ENCODE assay signal across 15 cellular contexts in genomic region chr12:46354111-46354798, GRCh38. TPM values are rescaled to one million over a fixed set of nuclear protein-coding genes. Genes with fewer than 3 reads are reported as not detected.
DNase-seq lines count a peak whose midpoint lies in the region; ATAC-seq, FAIRE-seq and TF ChIP-seq lines count a peak whose summit lies in the region.
"Had no signal": no experiment of that assay in that cellular context is flagged by ENCODE, and none has a peak within 500 bp of the region (broad histone marks: within the 10 kb centered on the region; RNA-seq: fewer than 3 reads in every experiment).

No MANE protein-coding gene starts in this region.

- H3K4me1 Mint-ChIP-seq in activated CD8-positive, alpha-beta memory T cell treated with anti-CD3 and anti-CD28 coated beads, Interleukin-2, amount 10 ng/mL, durations not matched to agents 7 days and 5 days = peaks cover 23% of the 10 kb centered on the region
- peaks cover 6% of the 10 kb centered on the region for H3K4me1 Mint-ChIP-seq in osteocyte (ENCODE audit: unreplicated experiment)

- H3K4me1 ChIP-seq in esophagus squamous epithelium = peaks cover 0 to 28% (median 5%) of the 10 kb centered on the region in 3 donors

- H3K9me3 Mint-ChIP-seq in activated CD8-positive, alpha-beta memory T cell treated with anti-CD3 and anti-CD28 coated beads, Interleukin-2, amount 10 ng/mL, durations not matched to agents 7 days and 5 days (ENCODE audit: low read depth) = peaks cover 4% of the 10 kb centered on the region
- H3K9me3 Mint-ChIP-seq in osteocyte (ENCODE audit: unreplicated experiment) = no peaks in the 10 kb centered on the region

- CTCF ChIA-PET in activated CD8-positive, alpha-beta memory T cell treated with anti-CD3 and anti-CD28 coated beads, Interleukin-2, amount 10 ng/mL, durations not matched to agents 7 days and 5 days (lab: Charles Lee) = interaction anchor here (0.7 to 1.4 kb wide), 4 partner anchors 33 to 327 kb away, joined by 3 to 4 read pairs (median 4); no protein-coding TSS in a partner anchor

- peak; percentile 41 for ATAC-seq in activated CD8-positive, alpha-beta memory T cell treated with anti-CD3 and anti-CD28 coated beads, Interleukin-2, amount 10 ng/mL, durations not matched to agents 7 days and 5 days

- DNase-seq in activated CD8-positive, alpha-beta memory T cell treated with anti-CD3 and anti-CD28 coated beads, Interleukin-2, amount 10 ng/mL, durations not matched to agents 7 days and 5 days = no peak
- no peak for DNase-seq in activated CD8-positive, alpha-beta memory T cell treated with anti-CD3 and anti-CD28 coated beads for 24 hours
- DNase-seq in NAMALWA (ENCODE audit: low spot score) (peak; percentile 23), cerebellar cortex (ENCODE audit: low spot score) (peak; percentile 15), osteocyte (ENCODE audit: extremely low spot score, unreplicated experiment) (no peak), NCI-H446 (lab: John Stamatoyannopoulos, UW) (no peak), RCC 7860 (ENCODE audit: low spot score) (no peak), esophagus squamous epithelium (lab: John Stamatoyannopoulos, UW) (no peak)
- DNase-seq: activated CD4-positive, alpha-beta T cell treated with anti-CD3 and anti-CD28 coated beads for 4 hours; dorsolateral prefrontal cortex; midbrain; NCI-H2107; SHP77; sigmoid colon had no signal

- H3K27ac Mint-ChIP-seq in activated CD8-positive, alpha-beta memory T cell treated with anti-CD3 and anti-CD28 coated beads, Interleukin-2, amount 10 ng/mL, durations not matched to agents 7 days and 5 days = peak overlapping the region; percentile 58
- no peak overlapping the region for H3K27ac Mint-ChIP-seq in osteocyte (ENCODE audit: unreplicated experiment)

- no peak for TF ChIP-seq POLR2A in esophagus squamous epithelium (IDR thresholded peaks at IDR 0.05)

- intact Hi-C loops in esophagus squamous epithelium (cut with DNase I) = loop anchor here (10.0 kb wide), 1 partner anchor 229 kb away; no protein-coding TSS in a partner anchor

- H3K4me3 Mint-ChIP-seq in activated CD8-positive, alpha-beta memory T cell treated with anti-CD3 and anti-CD28 coated beads, Interleukin-2, amount 10 ng/mL, durations not matched to agents 7 days and 5 days = no peak overlapping the region
- H3K4me3 Mint-ChIP-seq in osteocyte (ENCODE audit: unreplicated experiment) = no peak overlapping the region

- no peaks in the 10 kb centered on the region for H3K9me3 ChIP-seq in esophagus squamous epithelium
- H3K9me3 ChIP-seq: sigmoid colon had no signal

- TF ChIP-seq CTCF in osteocyte (IDR thresholded peaks at IDR 0.05) (peak; percentile 14), esophagus squamous epithelium (IDR thresholded peaks at IDR 0.05) (peak in 1 of 6 experiments; percentile 13)

- no peaks in the 10 kb centered on the region for H3K27me3 ChIP-seq in esophagus squamous epithelium
- H3K27me3 ChIP-seq: dorsolateral prefrontal cortex, sigmoid colon had no signal

- FAIRE-seq in RCC 7860 (lab: Jason Lieb, UNC) = no peak
- FAIRE-seq: G401.6 had no signal

- 70 to 73% methylated on average over 5 of the region's 5 CpGs for WGBS in esophagus squamous epithelium, 2 donors

- peaks cover 0 to 12% (median 0%) of the 10 kb centered on the region in 3 donors for H3K36me3 ChIP-seq in esophagus squamous epithelium

- H3K4me3 ChIP-seq in esophagus squamous epithelium = no peak overlapping the region
- H3K4me3 ChIP-seq: dorsolateral prefrontal cortex, sigmoid colon had no signal

- H3K36me3 Mint-ChIP-seq in activated CD8-positive, alpha-beta memory T cell treated with anti-CD3 and anti-CD28 coated beads, Interleukin-2, amount 10 ng/mL, durations not matched to agents 7 days and 5 days = peaks cover 9% of the 10 kb centered on the region
- H3K36me3 Mint-ChIP-seq in osteocyte (ENCODE audit: unreplicated experiment) = peaks cover 8% of the 10 kb centered on the region

- H3K27me3 Mint-ChIP-seq in activated CD8-positive, alpha-beta memory T cell treated with anti-CD3 and anti-CD28 coated beads, Interleukin-2, amount 10 ng/mL, durations not matched to agents 7 days and 5 days = no peaks in the 10 kb centered on the region
- H3K27me3 Mint-ChIP-seq in osteocyte (ENCODE audit: unreplicated experiment) = no peaks in the 10 kb centered on the region

- H3K27ac ChIP-seq in esophagus squamous epithelium = no peak overlapping the region
- H3K27ac ChIP-seq: sigmoid colon had no signal

RNA-seq across cellular contexts. Expression of gene SLC38A2, which starts 18.3 kb away (rescaled TPM):
- total RNA-seq in activated CD8-positive, alpha-beta memory T cell treated with anti-CD3 and anti-CD28 coated beads, Interleukin-2, amount 10 ng/mL, durations not matched to agents 7 days and 5 days = 100 to 1,000 TPM; 168 to 258 TPM
- total RNA-seq in osteocyte (754 and 795 TPM in 2 replicates), esophagus squamous epithelium (100 to 1,000 TPM; 242 to 468 (median 286) TPM)

Comparison
In these comparisons a context has a peak if more than half of its experiments do, and no peak if none do; other contexts are left out.
1. DNase-seq: peak in NAMALWA (single experiment) and cerebellar cortex (single experiment); none in activated CD8-positive, alpha-beta memory T cell treated with anti-CD3 and anti-CD28 coated beads, Interleukin-2, amount 10 ng/mL, durations not matched to agents 7 days and 5 days (single experiment), activated CD8-positive, alpha-beta memory T cell treated with anti-CD3 and anti-CD28 coated beads for 24 hours (single experiment), osteocyte (single experiment), NCI-H446 (0 of 2), RCC 7860 (single experiment) and esophagus squamous epithelium (single experiment).